27 cellular contexts compared by ENCODE assay signal in the genomic region with DNA sequence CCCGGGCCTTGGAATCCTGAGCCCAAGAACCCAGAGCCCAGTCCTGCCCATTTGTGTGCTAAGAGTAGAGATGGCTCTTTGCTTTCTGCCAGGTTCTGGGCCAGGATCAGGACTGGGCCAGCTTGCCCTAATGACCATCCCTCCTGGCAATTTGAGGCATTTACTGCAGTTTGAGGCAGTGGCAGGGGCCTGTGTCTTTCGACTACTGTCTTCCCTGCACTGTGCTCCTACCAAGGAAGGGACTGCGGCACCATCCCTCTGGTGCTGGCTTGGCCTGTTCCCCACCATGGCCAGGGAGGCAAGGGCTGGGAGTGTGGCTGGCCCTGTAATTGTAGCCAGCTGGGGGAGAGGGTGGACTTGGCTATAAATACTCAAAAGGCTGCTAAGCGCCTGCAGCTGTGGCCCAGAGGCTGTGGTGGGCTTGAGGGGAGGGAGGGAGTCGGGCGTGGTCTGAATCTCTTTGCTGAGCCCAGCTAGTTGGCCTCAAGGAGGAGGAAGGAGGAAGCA. TPM values are rescaled to one million over a fixed set of nuclear protein-coding genes. Genes with fewer than 3 reads are reported as not detected.
"Had no signal": no experiment of that assay in that cellular context is flagged by ENCODE, and none has a peak within 500 bp of the region (broad histone marks: within the 10 kb centered on the region; RNA-seq: fewer than 3 reads in every experiment).

No MANE protein-coding gene starts in this region.

- H3K36me3 ChIP-seq: spleen, tibial artery had no signal

- H3K9me3 ChIP-seq: spleen, tibial artery had no signal

- ATAC-seq: activated CD4-positive, alpha-beta T cell treated with anti-CD3 and anti-CD28 coated beads for 36 hours; activated T-helper 17 cell treated with anti-CD3 and anti-CD28 coated beads, Interleukin-2, amount 50 U/mL, for 72 hours; foreskin keratinocyte; left ventricle myocardium superior; sciatic nerve; stimulated activated naive CD8-positive, alpha-beta T cell treated with anti-CD3 and anti-CD28 coated beads, Interleukin-15, Interleukin-2, amounts not matched to agents 100 U/mL and 50 U/mL, for 24 hours had no signal

- DNase-seq: activated B cell treated with CpG ODN at 0.5 μM for 24 hours; activated CD4-positive, alpha-beta T cell treated with anti-CD3 and anti-CD28 coated beads for 36 hours; activated CD4-positive, alpha-beta T cell treated with anti-CD3 and anti-CD28 coated beads, Interleukin-2, amount 50 U/mL, for 4 hours; activated CD8-positive, alpha-beta memory T cell treated with anti-CD3 and anti-CD28 coated beads for 24 hours; activated CD8-positive, alpha-beta memory T cell treated with anti-CD3 and anti-CD28 coated beads, Interleukin-2, amount 50 U/mL, for 4 hours; activated naive CD4-positive, alpha-beta T cell treated with Interleukin-2 at 50 U/mL for 16 hours; activated naive CD8-positive, alpha-beta T cell treated with anti-CD3 and anti-CD28 coated beads, Interleukin-2, amount 10 ng/mL, durations not matched to agents 7 days and 5 days; activated T-cell treated with anti-CD3 and anti-CD28 coated beads, Interleukin-2, amount 50 U/mL, for 24 hours; amniotic stem cell; cerebellar nuclear complex; effector CD4-positive, alpha-beta T cell; erythroblast; foreskin keratinocyte; kidney glomerular epithelial cell; left ventricle myocardium superior; mammary epithelial cell; spleen; stimulated activated CD4-positive, alpha-beta T cell treated with anti-CD3 and anti-CD28 coated beads, Interleukin-4, amount 100 ng/mL, for 24 hours; stimulated activated naive CD8-positive, alpha-beta T cell treated with anti-CD3 and anti-CD28 coated beads, Interleukin-15, Interleukin-2, amounts not matched to agents 100 U/mL and 50 U/mL, for 24 hours; T-helper 9 cell had no signal

- H3K4me1 ChIP-seq: foreskin keratinocyte had no signal

- H3K4me3 ChIP-seq: spleen, tibial artery had no signal

- H3K27ac ChIP-seq: foreskin keratinocyte, spleen, tibial artery had no signal

RNA-seq across cellular contexts. Expression of gene ENHO, which starts 4.6 kb away (rescaled TPM):
- total RNA-seq: activated B cell treated with CpG ODN at 0.5 μM for 24 hours; activated CD4-positive, alpha-beta T cell treated with anti-CD3 and anti-CD28 coated beads for 36 hours; activated naive CD8-positive, alpha-beta T cell treated with anti-CD3 and anti-CD28 coated beads, Interleukin-2, amount 10 ng/mL, durations not matched to agents 7 days and 5 days; activated T-helper 17 cell treated with anti-CD3 and anti-CD28 coated beads, Interleukin-2, amount 50 U/mL, for 72 hours; foreskin keratinocyte; omental fat pad had no signal

RNA-seq across cellular contexts. Expression of gene DNAI1, which starts 59.6 kb away (rescaled TPM):
- total RNA-seq: activated B cell treated with CpG ODN at 0.5 μM for 24 hours; activated naive CD8-positive, alpha-beta T cell treated with anti-CD3 and anti-CD28 coated beads, Interleukin-2, amount 10 ng/mL, durations not matched to agents 7 days and 5 days; activated T-helper 17 cell treated with anti-CD3 and anti-CD28 coated beads, Interleukin-2, amount 50 U/mL, for 72 hours; foreskin keratinocyte; left ventricle myocardium superior; mammary epithelial cell; omental fat pad; posterior vena cava; spleen; T-helper 1 cell treated with Interleukin-12 subunit alpha and Interleukin-12 subunit beta and Interleukin-4 antibody, amounts not matched to agents 30 ng/mL and 1 ng/mL, for 36 hours; ureter had no signal
- polyA plus RNA-seq: foreskin keratinocyte, spleen had no signal
